In the genomic region with DNA sequence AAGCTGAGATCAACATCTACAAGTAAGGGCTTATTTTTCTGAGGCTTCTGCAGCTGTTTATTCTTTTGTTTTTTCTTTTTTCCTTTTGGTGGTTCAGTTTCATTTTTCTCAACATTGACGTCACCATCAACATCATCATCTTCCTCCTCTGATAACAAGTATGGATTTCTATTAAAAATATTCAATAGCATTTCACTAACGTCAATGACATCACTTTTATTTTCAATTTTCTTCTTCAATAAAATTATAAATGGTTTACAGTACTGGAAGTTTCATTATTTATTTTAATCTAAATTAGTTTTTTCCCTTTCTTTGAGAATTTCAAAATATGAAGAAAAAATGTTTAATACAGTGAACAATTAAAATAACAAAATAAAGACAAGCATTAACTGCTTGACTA, we compare ENCODE assay signal across 13 cellular contexts.
"Had no signal": no experiment of that assay in that cellular context is flagged by ENCODE, and none has a peak within 500 bp of the region (broad histone marks: within the 10 kb centered on the region; RNA-seq: fewer than 3 reads in every experiment).

No MANE protein-coding gene starts in this region.

- H3K27ac ChIP-seq: foreskin keratinocyte, hepatocyte, neutrophil, right atrium auricular region had no signal

- H3K4me3 Mint-ChIP-seq: naive thymus-derived CD8-positive, alpha-beta T cell had no signal

- H3K27me3 Mint-ChIP-seq: naive thymus-derived CD8-positive, alpha-beta T cell had no signal

- H3K9me3 ChIP-seq: neutrophil, right atrium auricular region had no signal

- H3K4me1 ChIP-seq: foreskin keratinocyte, right atrium auricular region had no signal

- H3K27me3 ChIP-seq: foreskin keratinocyte, hepatocyte, neutrophil, right atrium auricular region had no signal

- DNase-seq: effector memory CD4-positive, alpha-beta T cell; foreskin keratinocyte; head of caudate nucleus; kidney glomerular epithelial cell; naive thymus-derived CD8-positive, alpha-beta T cell; posterior cingulate gyrus; stimulated activated CD4-positive, alpha-beta T cell treated with anti-CD3 and anti-CD28 coated beads, Interleukin-2, amount 100 ng/mL, for 48 hours; stimulated activated naive CD4-positive, alpha-beta T cell treated with Interleukin-2 at 50 U/mL for 16 hours; trophoblast cell had no signal

- H3K9me3 Mint-ChIP-seq: naive thymus-derived CD8-positive, alpha-beta T cell had no signal

- H3K4me2 ChIP-seq: hepatocyte, smooth muscle cell had no signal

- ATAC-seq: foreskin keratinocyte; naive thymus-derived CD8-positive, alpha-beta T cell had no signal

- H3K4me3 ChIP-seq: hepatocyte, right atrium auricular region, smooth muscle cell had no signal
